In genomic region chr5:96605144-96605543, GRCh38 we compare ENCODE assay signal across 27 cellular contexts.
"Had no signal": no experiment of that assay in that cellular context is flagged by ENCODE, and none has a peak within 500 bp of the region (broad histone marks: within the 10 kb centered on the region; RNA-seq: fewer than 3 reads in every experiment).

No MANE protein-coding gene starts in this region.

- H3K4me3 ChIP-seq: stomach, suprapubic skin, testis, thoracic aorta, thyroid gland, tibial artery, tibial nerve, transverse colon, upper lobe of left lung, upper lobe of right lung, uterus, vagina had no signal

- H3K36me3 ChIP-seq: stomach, suprapubic skin, thoracic aorta, thyroid gland, tibial artery, tibial nerve, transverse colon, upper lobe of left lung, upper lobe of right lung, uterus, vagina had no signal

- H3K4me1 ChIP-seq: testis, thyroid gland, tibial artery, transverse colon, upper lobe of right lung, uterus, vagina had no signal

- DNase-seq: stimulated activated CD4-positive, alpha-beta T cell treated with anti-CD3 and anti-CD28 coated beads, Interleukin-2, amount 100 ng/mL, for 48 hours; stimulated activated CD4-positive, alpha-beta T cell treated with anti-CD3 and anti-CD28 coated beads, Interleukin-4, amount 100 ng/mL, for 1 hour; stimulated activated CD4-positive, alpha-beta T cell treated with anti-CD3 and anti-CD28 coated beads, Interleukin-4, amount 100 ng/mL, for 24 hours; stimulated activated CD4-positive, alpha-beta T cell treated with anti-CD3 and anti-CD28 coated beads, Interleukin-4, amount 100 ng/mL, for 4 hours; stimulated activated CD8-positive, alpha-beta memory T cell treated with anti-CD3 and anti-CD28 coated beads, Interleukin-4, amount 100 ng/mL, for 48 hours; stimulated activated naive B cell treated with anti-CD40 and anti-IgM and Interleukin-4, amounts not matched to agents 10 μg/mL and 1 μg/mL and 100 μg/mL, for 72 hours; stimulated activated naive CD4-positive, alpha-beta T cell; stimulated activated naive CD4-positive, alpha-beta T cell treated with Interleukin-2 at 50 U/mL for 16 hours; stimulated activated naive CD8-positive, alpha-beta T cell treated with anti-CD3 and anti-CD28 coated beads, Interleukin-15, amount 100 ng/mL, for 72 hours; stimulated activated naive CD8-positive, alpha-beta T cell treated with anti-CD3 and anti-CD28 coated beads, Interleukin-15, Interleukin-2, amounts not matched to agents 100 U/mL and 50 U/mL, for 24 hours; stomach; substantia nigra; testis; thyroid gland; tibial artery; transverse colon; upper lobe of left lung; upper lobe of right lung; uterus had no signal

- H3K9me3 ChIP-seq: stomach, suprapubic skin, testis, thoracic aorta, thyroid gland, tibial artery, tibial nerve, transverse colon, upper lobe of left lung, upper lobe of right lung, uterus, vagina had no signal

- H3K36me3 Mint-ChIP-seq: stimulated activated effector memory CD8-positive, alpha-beta T cell treated with anti-CD3 and anti-CD28 coated beads, Interleukin-12 subunit alpha, Interleukin-12 subunit beta, amount 100 ng/mL, for 72 hours; stimulated activated memory B cell treated with anti-CD40 and anti-IgM and Interleukin-4, amounts not matched to agents 10 μg/mL and 1 μg/mL and 100 μg/mL, for 72 hours; stimulated activated naive B cell treated with anti-CD40 and anti-IgM and Interleukin-4, amounts not matched to agents 10 μg/mL and 1 μg/mL and 100 μg/mL, for 72 hours; type B pancreatic cell had no signal

- ATAC-seq: stimulated activated effector memory CD8-positive, alpha-beta T cell treated with anti-CD3 and anti-CD28 coated beads, Interleukin-12 subunit alpha, Interleukin-12 subunit beta, amount 100 ng/mL, for 72 hours; stimulated activated memory B cell treated with anti-CD40 and anti-IgM and Interleukin-4, amounts not matched to agents 10 μg/mL and 1 μg/mL and 100 μg/mL, for 72 hours; stimulated activated naive B cell treated with anti-CD40 and anti-IgM and Interleukin-4, amounts not matched to agents 10 μg/mL and 1 μg/mL and 100 μg/mL, for 72 hours; stimulated activated naive CD8-positive, alpha-beta T cell treated with anti-CD3 and anti-CD28 coated beads, Interleukin-15, amount 100 ng/mL, for 72 hours; stimulated activated naive CD8-positive, alpha-beta T cell treated with anti-CD3 and anti-CD28 coated beads, Interleukin-15, Interleukin-2, amounts not matched to agents 100 U/mL and 50 U/mL, for 24 hours; upper lobe of right lung had no signal

- H3K27ac Mint-ChIP-seq: stimulated activated effector memory CD8-positive, alpha-beta T cell treated with anti-CD3 and anti-CD28 coated beads, Interleukin-12 subunit alpha, Interleukin-12 subunit beta, amount 100 ng/mL, for 72 hours; stimulated activated memory B cell treated with anti-CD40 and anti-IgM and Interleukin-4, amounts not matched to agents 10 μg/mL and 1 μg/mL and 100 μg/mL, for 72 hours; stimulated activated naive B cell treated with anti-CD40 and anti-IgM and Interleukin-4, amounts not matched to agents 10 μg/mL and 1 μg/mL and 100 μg/mL, for 72 hours; stimulated activated naive CD8-positive, alpha-beta T cell treated with anti-CD3 and anti-CD28 coated beads, Interleukin-15, amount 100 ng/mL, for 72 hours; stimulated activated naive CD8-positive, alpha-beta T cell treated with anti-CD3 and anti-CD28 coated beads, Interleukin-15, Interleukin-2, amounts not matched to agents 100 ng/mL and 50 ng/mL, for 24 hours; type B pancreatic cell had no signal

- H3K9me3 Mint-ChIP-seq: stimulated activated effector memory CD8-positive, alpha-beta T cell treated with anti-CD3 and anti-CD28 coated beads, Interleukin-12 subunit alpha, Interleukin-12 subunit beta, amount 100 ng/mL, for 72 hours; stimulated activated memory B cell treated with anti-CD40 and anti-IgM and Interleukin-4, amounts not matched to agents 10 μg/mL and 1 μg/mL and 100 μg/mL, for 72 hours; stimulated activated naive CD8-positive, alpha-beta T cell treated with anti-CD3 and anti-CD28 coated beads, Interleukin-15, Interleukin-2, amounts not matched to agents 100 ng/mL and 50 ng/mL, for 24 hours; type B pancreatic cell had no signal

- H3K4me3 Mint-ChIP-seq: stimulated activated effector memory CD8-positive, alpha-beta T cell treated with anti-CD3 and anti-CD28 coated beads, Interleukin-12 subunit alpha, Interleukin-12 subunit beta, amount 100 ng/mL, for 72 hours; stimulated activated memory B cell treated with anti-CD40 and anti-IgM and Interleukin-4, amounts not matched to agents 10 μg/mL and 1 μg/mL and 100 μg/mL, for 72 hours; stimulated activated naive B cell treated with anti-CD40 and anti-IgM and Interleukin-4, amounts not matched to agents 10 μg/mL and 1 μg/mL and 100 μg/mL, for 72 hours; stimulated activated naive CD8-positive, alpha-beta T cell treated with anti-CD3 and anti-CD28 coated beads, Interleukin-15, amount 100 ng/mL, for 72 hours; stimulated activated naive CD8-positive, alpha-beta T cell treated with anti-CD3 and anti-CD28 coated beads, Interleukin-15, Interleukin-2, amounts not matched to agents 100 ng/mL and 50 ng/mL, for 24 hours; type B pancreatic cell had no signal

- H3K4me1 Mint-ChIP-seq: stimulated activated effector memory CD8-positive, alpha-beta T cell treated with anti-CD3 and anti-CD28 coated beads, Interleukin-12 subunit alpha, Interleukin-12 subunit beta, amount 100 ng/mL, for 72 hours; stimulated activated memory B cell treated with anti-CD40 and anti-IgM and Interleukin-4, amounts not matched to agents 10 μg/mL and 1 μg/mL and 100 μg/mL, for 72 hours; stimulated activated naive B cell treated with anti-CD40 and anti-IgM and Interleukin-4, amounts not matched to agents 10 μg/mL and 1 μg/mL and 100 μg/mL, for 72 hours; stimulated activated naive CD8-positive, alpha-beta T cell treated with anti-CD3 and anti-CD28 coated beads, Interleukin-15, amount 100 ng/mL, for 72 hours had no signal

- H3K27ac ChIP-seq: stomach, suprapubic skin, testis, thoracic aorta, thyroid gland, tibial artery, tibial nerve, transverse colon, upper lobe of left lung, upper lobe of right lung, uterus, vagina had no signal

- H3K27me3 ChIP-seq: stomach, suprapubic skin, testis, thyroid gland, tibial artery, tibial nerve, transverse colon, upper lobe of left lung, upper lobe of right lung, uterus, vagina had no signal
